ENCODE assay signal across 24 cellular contexts in the genomic region with DNA sequence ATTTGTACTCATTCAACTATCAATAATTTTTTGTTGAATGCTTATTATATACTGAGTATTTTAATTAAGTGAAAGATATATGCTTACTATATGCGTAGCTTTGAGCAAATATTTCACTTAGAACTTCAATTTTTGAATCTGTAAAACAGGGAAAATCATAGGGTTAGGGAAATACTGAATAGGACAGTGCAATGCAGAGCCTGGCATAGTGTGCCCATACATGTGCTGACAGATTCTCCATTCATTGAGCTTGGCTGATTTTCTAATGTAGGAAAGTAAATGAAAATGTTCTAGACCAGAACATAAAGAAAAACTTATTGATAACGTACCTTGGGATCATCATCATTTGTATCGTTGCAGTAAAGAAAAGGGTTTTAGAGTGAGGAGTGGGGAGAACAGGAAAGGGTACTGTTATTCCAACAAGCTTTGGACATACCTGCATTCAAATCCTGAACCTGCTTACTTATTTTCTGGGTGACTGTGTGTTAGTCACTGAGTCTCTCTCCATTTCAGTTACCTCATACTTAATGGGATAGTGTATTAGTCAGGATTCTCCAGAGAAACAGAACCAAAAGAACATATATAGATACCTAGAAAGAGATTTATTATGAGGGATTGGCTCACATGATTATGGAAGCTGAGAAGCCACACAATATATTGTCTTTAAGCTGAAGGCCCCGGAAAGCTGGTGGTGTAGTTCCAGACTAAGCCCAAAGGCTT.
DNase-seq lines count a peak whose midpoint lies in the region; ATAC-seq, FAIRE-seq and TF ChIP-seq lines count a peak whose summit lies in the region.
"Had no signal": no experiment of that assay in that cellular context is flagged by ENCODE, and none has a peak within 500 bp of the region (broad histone marks: within the 10 kb centered on the region; RNA-seq: fewer than 3 reads in every experiment).

No MANE protein-coding gene starts in this region.

- H3F3A ChIP-seq in GM23248 (ENCODE audit: insufficient read depth) = peaks cover 6% of the 10 kb centered on the region; the same call in 1 of the 2 replicates

- no peaks in the 10 kb centered on the region for H3K27me3 ChIP-seq in GM23248 (replicated peaks; ENCODE audit: insufficient read depth)
- no peaks in the 10 kb centered on the region for H3K27me3 ChIP-seq in bronchial epithelial cell (ENCODE audit: control insufficient read depth, insufficient read depth, low read length)
- no peaks in the 10 kb centered on the region for H3K27me3 ChIP-seq in foreskin keratinocyte
- H3K27me3 ChIP-seq: BE2C; BLaER1 treated with 17β-estradiol and CSF1 and Interleukin-3, amounts not matched to agents 10 nM and 100 nM had no signal

- FAIRE-seq in bronchial epithelial cell (lab: Jason Lieb, UNC) = no peak
- FAIRE-seq: A549, G401.6, GM19239, H54 had no signal

- in situ Hi-C loops in GM23248 (cut with MboI) = no loop called here

- TF ChIP-seq CTCF in bronchial epithelial cell (IDR thresholded peaks at IDR 0.05; ENCODE audit: insufficient read depth, low read length, severe bottlenecking) (no peak), foreskin keratinocyte (conservative IDR thresholded peaks at IDR 0.05) (no peak)

- WGBS in GM23248 (ENCODE audit: low coverage in 1 of 2, low lambda C conversion rate in 2 of 2, missing lambda C conversion rate in 2 of 2), 2 experiments = 97 to 99% methylated on average over 4 of the region's 4 CpGs

- no peak overlapping the region for H3K9ac ChIP-seq in GM23248
- H3K9ac ChIP-seq: BLaER1 treated with 17β-estradiol and CSF1 and Interleukin-3, amounts not matched to agents 10 nM and 100 nM had no signal

- no peaks in the 10 kb centered on the region for H3K9me2 ChIP-seq in GM23248 (ENCODE audit: insufficient read depth)

- intact Hi-C loops in posterior vena cava (cut with DNase I) = no loop called here

- no peaks in the 10 kb centered on the region for H3K9me3 ChIP-seq in GM23248 (ENCODE audit: low read depth)
- H3K9me3 ChIP-seq: A549; BE2C; BLaER1 treated with 17β-estradiol and CSF1 and Interleukin-3, amounts not matched to agents 10 nM and 100 nM; HAP-1 had no signal

- DNase-seq in GM23248 (peak; percentile 21), bronchial epithelial cell (ENCODE audit: low read depth) (peak; percentile 60), foreskin keratinocyte (peak in 1 of 2 donors; percentile 71), renal cortical epithelial cell (ENCODE audit: low read depth) (peak; percentile 13), posterior vena cava (ENCODE audit: low spot score) (no peak), C1 segment of cervical spinal cord (lab: John Stamatoyannopoulos, UW) (no peak), putamen (ENCODE audit: low spot score) (no peak)
- DNase-seq: 8988T; ACHN; AML-193; BE2C; Calu3; CD4-positive, alpha-beta memory T cell; COR-L47; DMS153; DND-41; GOT3; HFFc6 had no signal

- no peak overlapping the region for H3K27ac ChIP-seq in GM23248
- H3K27ac ChIP-seq in foreskin keratinocyte = no peak overlapping the region
- H3K27ac ChIP-seq: A549; BLaER1 treated with 17β-estradiol and CSF1 and Interleukin-3, amounts not matched to agents 10 nM and 100 nM had no signal

- no peaks in the 10 kb centered on the region for H3K36me3 ChIP-seq in GM23248 (ENCODE audit: low read depth)
- no peaks in the 10 kb centered on the region for H3K36me3 ChIP-seq in bronchial epithelial cell (ENCODE audit: control insufficient read depth, insufficient read depth, low read length)
- H3K36me3 ChIP-seq: BE2C; BLaER1 treated with 17β-estradiol and CSF1 and Interleukin-3, amounts not matched to agents 10 nM and 100 nM; HAP-1 had no signal

- H3K4me2 ChIP-seq in GM23248 (ENCODE audit: unreplicated experiment) = no peak overlapping the region
- H3K4me2 ChIP-seq: A549; BLaER1 treated with 17β-estradiol and CSF1 and Interleukin-3, amounts not matched to agents 10 nM and 100 nM had no signal

- H4K20me1 ChIP-seq in GM23248 (ENCODE audit: insufficient read depth) = no peaks in the 10 kb centered on the region
- H4K20me1 ChIP-seq: BLaER1 treated with 17β-estradiol and CSF1 and Interleukin-3, amounts not matched to agents 10 nM and 100 nM had no signal

- H3K4me3 ChIP-seq in GM23248 (no peak overlapping the region), bronchial epithelial cell (ENCODE audit: low read depth, low read length) (no peak overlapping the region)
- H3K4me3 ChIP-seq: A549; BLaER1 treated with 17β-estradiol and CSF1 and Interleukin-3, amounts not matched to agents 10 nM and 100 nM; HAP-1 had no signal

- peak; percentile 85 for ATAC-seq in foreskin keratinocyte
- ATAC-seq: A549 had no signal

- H3K4me1 ChIP-seq in GM23248 (ENCODE audit: insufficient read depth) = peaks cover 15% of the 10 kb centered on the region; the same call in 1 of the 2 replicates
- no peaks in the 10 kb centered on the region for H3K4me1 ChIP-seq in foreskin keratinocyte
- H3K4me1 ChIP-seq: A549 had no signal

- no peaks in the 10 kb centered on the region for H3K79me2 ChIP-seq in GM23248 (ENCODE audit: insufficient read depth)

- H2AFZ ChIP-seq in GM23248 = no peak overlapping the region

Comparison
In these comparisons a context has a peak if more than half of its experiments do, and no peak if none do; other contexts are left out.
1. DNase-seq: peak in GM23248 (single experiment), bronchial epithelial cell (single experiment) and renal cortical epithelial cell (single experiment); none in posterior vena cava (single experiment), C1 segment of cervical spinal cord (0 of 14) and putamen (single experiment).